Comparison of ENCODE assay signal across 23 cellular contexts in the genomic region with DNA sequence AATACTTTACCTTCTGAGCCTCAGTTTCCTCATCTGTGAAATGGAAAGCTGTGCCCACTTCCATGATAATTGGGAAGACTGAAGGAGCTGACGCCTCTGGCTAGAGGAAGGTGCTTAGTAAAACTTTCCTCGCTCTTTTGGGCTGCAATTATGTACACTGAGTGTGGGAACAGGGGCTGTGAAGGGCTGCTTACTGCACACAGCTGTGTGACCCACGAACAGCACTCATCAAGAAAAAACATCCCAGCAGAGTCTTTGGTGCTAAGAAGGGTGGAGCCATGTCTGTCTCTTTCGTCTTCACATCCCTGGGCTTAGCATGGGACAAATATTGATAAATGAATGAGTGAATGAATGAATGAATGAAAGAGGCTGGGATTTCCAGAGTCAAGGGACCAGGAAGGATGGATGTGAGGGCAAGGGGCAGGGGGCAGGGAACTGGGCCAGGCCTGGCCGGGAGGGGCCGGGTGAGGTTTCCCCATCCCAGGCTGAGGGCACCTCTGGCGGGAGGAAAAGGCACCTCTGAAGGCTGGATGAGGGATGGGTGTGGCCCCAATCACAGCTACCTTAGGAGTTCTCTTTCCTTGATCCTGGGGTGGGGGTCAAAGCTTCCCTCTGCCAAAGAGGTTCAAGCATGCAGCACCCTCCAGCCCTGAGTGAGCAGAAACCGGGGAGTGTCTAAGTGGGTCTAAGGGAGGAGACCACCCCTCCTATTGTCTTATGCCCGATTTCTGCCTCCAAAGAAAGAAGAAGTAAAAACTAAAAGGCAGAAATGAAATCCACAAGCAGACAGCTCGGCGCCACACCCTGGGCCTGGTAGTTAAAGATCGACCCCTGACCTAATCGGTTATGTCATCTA. TPM values are rescaled to one million over a fixed set of nuclear protein-coding genes. Genes with fewer than 3 reads are reported as not detected.
DNase-seq lines count a peak whose midpoint lies in the region; ATAC-seq and TF ChIP-seq lines count a peak whose summit lies in the region.
"Had no signal": no experiment of that assay in that cellular context is flagged by ENCODE, and none has a peak within 500 bp of the region (broad histone marks: within the 10 kb centered on the region; RNA-seq: fewer than 3 reads in every experiment).

No MANE protein-coding gene starts in this region.

- no peaks in the 10 kb centered on the region for H3K36me3 ChIP-seq in heart right ventricle
- H3K36me3 ChIP-seq in upper lobe of right lung = no peaks in the 10 kb centered on the region
- H3K36me3 ChIP-seq: right lobe of liver, thoracic aorta had no signal

- H3K27me3 Mint-ChIP-seq in T-cell (no peaks in the 10 kb centered on the region), osteocyte (ENCODE audit: unreplicated experiment) (peaks cover 22% of the 10 kb centered on the region)
- no peaks in the 10 kb centered on the region for H3K27me3 Mint-ChIP-seq in central memory CD8-positive, alpha-beta T cell

- peaks cover 51 to 58% (median 57%) of the 10 kb centered on the region in 3 donors for H3K4me1 Mint-ChIP-seq in T-cell
- H3K4me1 Mint-ChIP-seq in central memory CD8-positive, alpha-beta T cell = peaks cover 43% of the 10 kb centered on the region
- no peaks in the 10 kb centered on the region for H3K4me1 Mint-ChIP-seq in osteocyte (ENCODE audit: unreplicated experiment)

- WGBS in heart right ventricle, 2 donors = 91 to 92% methylated on average over 13 of the region's 13 CpGs

- intact Hi-C loops in cardiac septum (cut with DNase I) (no loop called here), heart right ventricle (cut with DNase I) (loop anchor here in 1 of 10 donors (2.0 kb wide), 1 partner anchor 14 kb away; no protein-coding TSS in a partner anchor), upper lobe of right lung (cut with DNase I) (no loop called here)

- POLR2A ChIA-PET in T-cell (lab: Charles Lee) = no interaction called here

- peak overlapping the region in 1 of 10 donors; percentile 66 for H3K27ac ChIP-seq in heart right ventricle
- H3K27ac ChIP-seq in upper lobe of right lung = no peak overlapping the region
- H3K27ac ChIP-seq: right lobe of liver, thoracic aorta had no signal

- CTCF ChIA-PET in T-cell (lab: Charles Lee) = interaction anchor here in 1 of 2 donors (1.4 kb wide), 1 partner anchor 22 kb away, joined by 3 read pairs; no protein-coding TSS in a partner anchor

- H3K4me3 ChIP-seq in heart right ventricle = no peak overlapping the region
- H3K4me3 ChIP-seq in upper lobe of right lung = no peak overlapping the region
- H3K4me3 ChIP-seq: mucosa of descending colon, right lobe of liver, thoracic aorta had no signal

- H3K27ac Mint-ChIP-seq in T-cell (peak overlapping the region; percentile 78 to 99), osteocyte (ENCODE audit: unreplicated experiment) (no peak overlapping the region)
- peak overlapping the region; percentile 78 for H3K27ac Mint-ChIP-seq in central memory CD8-positive, alpha-beta T cell (ENCODE audit: low read depth)

- no peaks in the 10 kb centered on the region for H3K27me3 ChIP-seq in heart right ventricle
- no peaks in the 10 kb centered on the region for H3K27me3 ChIP-seq in upper lobe of right lung
- H3K27me3 ChIP-seq: right lobe of liver had no signal

- H3K9me3 Mint-ChIP-seq in T-cell = no peaks in the 10 kb centered on the region
- H3K9me3 Mint-ChIP-seq in central memory CD8-positive, alpha-beta T cell = no peaks in the 10 kb centered on the region
- H3K9me3 Mint-ChIP-seq in osteocyte (ENCODE audit: unreplicated experiment) = no peaks in the 10 kb centered on the region

- TF ChIP-seq CTCF in heart right ventricle (IDR thresholded peaks at IDR 0.05) (no peak), upper lobe of right lung (IDR thresholded peaks at IDR 0.05) (no peak), osteocyte (IDR thresholded peaks at IDR 0.05) (no peak)

- peak overlapping the region in 2 of 3 donors; percentile 66 to 68 for H3K4me3 Mint-ChIP-seq in T-cell
- peak overlapping the region; percentile 50 for H3K4me3 Mint-ChIP-seq in central memory CD8-positive, alpha-beta T cell
- H3K4me3 Mint-ChIP-seq in osteocyte (ENCODE audit: unreplicated experiment) = no peak overlapping the region

- DNase-seq in cardiac septum (ENCODE audit: low spot score) = peak; percentile 51
- DNase-seq in heart right ventricle = no peak
- DNase-seq in T-cell = peak in 2 of 34 experiments; percentile 0 to 5
- DNase-seq in central memory CD8-positive, alpha-beta T cell (ENCODE audit: low spot score in 2 of 2) = no peak
- no peak for DNase-seq in upper lobe of right lung
- no peak for DNase-seq in SHP77 treated with DMSO at 0.1 percent for 48 hours (lab: John Stamatoyannopoulos, UW)
- DNase-seq in osteocyte (ENCODE audit: extremely low spot score, unreplicated experiment) = no peak
- DNase-seq: AML-193, amygdala, cerebellar nuclear complex, DMS79, hypothalamus, kidney glomerular epithelial cell, mucosa of descending colon, NCI-H1048, NCI-H2081 treated with DMSO at 0.1 percent for 48 hours, NCI-H526, nucleus accumbens, PC-3, right lobe of liver, SK-N-SH had no signal

- ATAC-seq in heart right ventricle (no peak), T-cell (replicated peaks in 1 of 4) (peak in 2 of 4 experiments; percentile 34 to 48), upper lobe of right lung (peak; percentile 72), GM21528 (IDR thresholded peaks at IDR 0.05; ENCODE audit: low FRiP score, unreplicated experiment) (no peak)
- ATAC-seq in central memory CD8-positive, alpha-beta T cell (replicated peaks; ENCODE audit: extremely low read depth, poor library complexity, severe bottlenecking) = no peak
- ATAC-seq: PC-3 had no signal

- no peaks in the 10 kb centered on the region for H3K9me3 ChIP-seq in heart right ventricle
- H3K9me3 ChIP-seq in upper lobe of right lung = no peaks in the 10 kb centered on the region
- H3K9me3 ChIP-seq: mucosa of descending colon, right lobe of liver, SK-N-SH, thoracic aorta had no signal

- H3K36me3 Mint-ChIP-seq in T-cell (no peaks in the 10 kb centered on the region), osteocyte (ENCODE audit: unreplicated experiment) (no peaks in the 10 kb centered on the region)
- H3K36me3 Mint-ChIP-seq in central memory CD8-positive, alpha-beta T cell (ENCODE audit: insufficient read depth) = peaks cover 1% of the 10 kb centered on the region

- peaks cover 0 to 22% (median 0%) of the 10 kb centered on the region in 9 donors for H3K4me1 ChIP-seq in heart right ventricle
- H3K4me1 ChIP-seq in upper lobe of right lung = peaks cover 10% of the 10 kb centered on the region
- H3K4me1 ChIP-seq: right lobe of liver had no signal

RNA-seq across cellular contexts. Expression of a gene that starts 9.2 kb away (rescaled TPM):
- total RNA-seq in cardiac septum (not detected), heart right ventricle (1 to 10 TPM in 1 of 10 donors, under 1 TPM in 6, not detected in 3; 0.07 to 5.7 (median 0.38) TPM), T-cell (100 to 1,000 TPM; 227 to 387 (median 255) TPM), upper lobe of right lung (2.5 TPM), osteocyte (not detected in 2 replicates)
- polyA plus RNA-seq in heart right ventricle = under 1 TPM in 1 of 2 donors, not detected in 1; 0.12 TPM
- polyA plus RNA-seq: SK-N-SH had no signal

Comparison
In these comparisons a context has a peak if more than half of its experiments do, and no peak if none do; other contexts are left out.
1. RNA of a gene that starts 9.2 kb away (total RNA-seq): 227 to 387 TPM in T-cell; 2.5 TPM in upper lobe of right lung (single experiment), 0.07 to 5.7 TPM in heart right ventricle, not detected in cardiac septum (single experiment) and not detected in osteocyte; every median in the first group is over 10 times any median in the second.